ENCODE assay signal across 14 cellular contexts in genomic region chr1:24424207-24424606, GRCh38.
"Had no signal": no experiment of that assay in that cellular context is flagged by ENCODE, and none has a peak within 500 bp of the region (broad histone marks: within the 10 kb centered on the region; RNA-seq: fewer than 3 reads in every experiment).

No MANE protein-coding gene starts in this region.

- H3K27ac ChIP-seq: coronary artery, heart left ventricle, spleen, tibial nerve had no signal

- H3K9me3 ChIP-seq: heart left ventricle, SK-N-SH, spleen, tibial nerve had no signal

- H3K27ac Mint-ChIP-seq: memory B cell; nephron progenitor cell; T-helper 1 cell treated with Interleukin-12 subunit alpha and Interleukin-12 subunit beta and Interleukin-4 antibody, amounts not matched to agents 30 μg/mL and 1 μg/mL, for 36 hours had no signal

- H3K9me3 Mint-ChIP-seq: memory B cell; nephron progenitor cell; T-helper 1 cell treated with Interleukin-12 subunit alpha and Interleukin-12 subunit beta and Interleukin-4 antibody, amounts not matched to agents 30 μg/mL and 1 μg/mL, for 36 hours had no signal

- H3K27me3 ChIP-seq: heart left ventricle, spleen, tibial nerve had no signal

- H3K27me3 Mint-ChIP-seq: memory B cell had no signal

- H3K4me3 ChIP-seq: coronary artery, heart left ventricle, spleen, tibial nerve had no signal

- H3K4me3 Mint-ChIP-seq: memory B cell; nephron progenitor cell; T-helper 1 cell treated with Interleukin-12 subunit alpha and Interleukin-12 subunit beta and Interleukin-4 antibody, amounts not matched to agents 30 μg/mL and 1 μg/mL, for 36 hours had no signal

- ATAC-seq: heart left ventricle, left lobe of liver, sciatic nerve had no signal

- DNase-seq: activated CD4-positive, CD25-positive, alpha-beta regulatory T cell; effector CD8-positive, alpha-beta T cell; heart left ventricle; nephron progenitor cell; Right ventricle myocardium superior; SK-N-SH; spleen; stimulated activated CD8-positive, alpha-beta memory T cell treated with anti-CD3 and anti-CD28 coated beads, Interleukin-4, amount 100 ng/mL, for 48 hours had no signal
